Comparison of ENCODE assay signal across 6 cellular contexts in the genomic region with DNA sequence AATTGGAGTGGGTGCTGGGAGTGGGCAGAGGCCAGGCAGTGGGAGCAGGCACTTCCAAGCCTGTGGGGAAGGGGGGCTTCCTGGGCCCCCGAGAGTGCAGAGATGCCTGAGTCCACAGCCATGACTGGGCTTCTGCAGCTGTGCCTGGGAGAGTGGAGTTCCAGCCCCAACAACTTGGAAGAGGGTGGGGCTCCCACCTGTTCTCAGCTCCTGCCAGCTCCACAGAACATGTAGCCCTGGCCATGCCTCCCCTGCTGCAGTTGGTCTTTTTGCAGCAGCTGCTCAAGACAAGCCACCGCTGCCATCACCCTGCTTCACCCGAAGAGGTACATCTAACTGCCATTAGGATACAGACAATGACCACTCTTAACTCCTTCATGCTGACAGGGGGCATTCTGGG.
"Had no signal": no experiment of that assay in that cellular context is flagged by ENCODE, and none has a peak within 500 bp of the region (broad histone marks: within the 10 kb centered on the region; RNA-seq: fewer than 3 reads in every experiment).

No MANE protein-coding gene starts in this region.

- DNase-seq: GM23248, GOT3, H9, HCEC 1CT, IMR-90 had no signal

- H3K4me3 Mint-ChIP-seq: H9 had no signal

- H3K27ac Mint-ChIP-seq: H9 had no signal

- ATAC-seq: K562 had no signal
